In the genomic region with DNA sequence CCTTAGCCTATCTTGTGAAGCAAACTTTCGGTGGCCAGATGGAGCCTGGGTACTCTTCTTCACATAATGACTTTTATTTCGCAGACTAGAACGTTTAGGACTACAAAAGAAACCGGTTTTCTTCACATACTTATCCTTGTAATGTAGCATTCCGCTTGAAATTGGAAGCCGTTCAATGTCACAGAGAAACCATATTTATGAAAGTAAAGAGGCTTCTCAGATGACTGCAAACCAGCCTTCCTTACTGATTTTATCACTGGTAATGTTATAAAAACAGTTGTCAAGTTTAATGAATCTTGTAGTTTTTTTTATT, we compare ENCODE assay signal across 8 cellular contexts.
DNase-seq lines count a peak whose midpoint lies in the region; ATAC-seq, FAIRE-seq and TF ChIP-seq lines count a peak whose summit lies in the region.

No MANE protein-coding gene starts in this region.

- no peaks in the 10 kb centered on the region for H3K9me3 Mint-ChIP-seq in central memory CD8-positive, alpha-beta T cell

- no peaks in the 10 kb centered on the region for H3K27me3 Mint-ChIP-seq in central memory CD8-positive, alpha-beta T cell

- peaks cover 24% of the 10 kb centered on the region for H3K4me1 Mint-ChIP-seq in central memory CD8-positive, alpha-beta T cell

- H3K9ac ChIP-seq in mucosa of stomach (ENCODE audit: low read length) = peak overlapping the region; percentile 56

- no peaks in the 10 kb centered on the region for H3K36me3 ChIP-seq in left ventricle myocardium inferior
- no peaks in the 10 kb centered on the region for H3K36me3 ChIP-seq in mucosa of stomach (ENCODE audit: control insufficient read depth, insufficient read depth, low read length)
- no peaks in the 10 kb centered on the region for H3K36me3 ChIP-seq in aorta (ENCODE audit: control insufficient read depth in 1 of 2, insufficient read depth in 2 of 2, low read length in 1 of 2)

- no peak for TF ChIP-seq CTCF in left ventricle myocardium inferior (IDR thresholded peaks at IDR 0.05; ENCODE audit: borderline replicate concordance)

- DNase-seq in left ventricle myocardium inferior (no peak), left ventricle myocardium superior (no peak), aorta (no peak), frontal cortex (ENCODE audit: low spot score in 2 of 2) (no peak), HT-29 (ENCODE audit: low spot score) (no peak)
- no peak for DNase-seq in central memory CD8-positive, alpha-beta T cell (ENCODE audit: low spot score in 2 of 2)
- no peak for DNase-seq in stimulated activated CD4-positive, alpha-beta T cell treated with anti-CD3 and anti-CD28 coated beads, Interleukin-15, amount 100 ng/mL, for 24 hours

- peaks cover 9% of the 10 kb centered on the region for H3K36me3 Mint-ChIP-seq in central memory CD8-positive, alpha-beta T cell (ENCODE audit: insufficient read depth)

- H3K9me3 ChIP-seq in left ventricle myocardium inferior (replicated peaks) (no peaks in the 10 kb centered on the region), mucosa of stomach (ENCODE audit: control insufficient read depth, low read length) (no peaks in the 10 kb centered on the region), aorta (ENCODE audit: control insufficient read depth, low read length) (peaks cover 2% of the 10 kb centered on the region)

- H3K27ac ChIP-seq in left ventricle myocardium inferior (replicated peaks) (peak overlapping the region; percentile 73), aorta (ENCODE audit: low read depth in 1 of 2, low read length in 2 of 2) (no peak overlapping the region)

- intact Hi-C loops in left ventricle myocardium inferior (cut with micrococcal nuclease) (no loop called here), left ventricle myocardium superior (cut with micrococcal nuclease) (no loop called here), aorta (cut with DNase I) (no loop called here)

- FAIRE-seq in frontal cortex (lab: Jason Lieb, UNC) = no peak

- H3K4me3 Mint-ChIP-seq in central memory CD8-positive, alpha-beta T cell = peak overlapping the region; percentile 93

- WGBS in aorta, 2 donors = 20 to 23% methylated on average over 6 of the region's 6 CpGs

- peak overlapping the region; percentile 70 for H3K4me3 ChIP-seq in left ventricle myocardium inferior
- peak overlapping the region; percentile 42 for H3K4me3 ChIP-seq in mucosa of stomach (ENCODE audit: low read length)
- peak overlapping the region; percentile 2 to 60 for H3K4me3 ChIP-seq in aorta (ENCODE audit: low read length in 2 of 2)

- H3K4me1 ChIP-seq in left ventricle myocardium inferior = peaks cover 6% of the 10 kb centered on the region
- peaks cover 6% of the 10 kb centered on the region for H3K4me1 ChIP-seq in mucosa of stomach (ENCODE audit: control insufficient read depth, insufficient read depth, low read length)
- H3K4me1 ChIP-seq in aorta (ENCODE audit: control insufficient read depth in 1 of 2, insufficient read depth in 2 of 2, low read length in 2 of 2) = no peaks in the 10 kb centered on the region

- no peak for ATAC-seq in left ventricle myocardium superior
- ATAC-seq in central memory CD8-positive, alpha-beta T cell (replicated peaks; ENCODE audit: extremely low read depth, poor library complexity, severe bottlenecking) = no peak
- no peak for ATAC-seq in aorta (ENCODE audit: low FRiP score)

- peak overlapping the region; percentile 98 for H3K27ac Mint-ChIP-seq in central memory CD8-positive, alpha-beta T cell (ENCODE audit: low read depth)

- H3K27me3 ChIP-seq in left ventricle myocardium inferior (ENCODE audit: low read depth) (peaks cover 14% of the 10 kb centered on the region), mucosa of stomach (ENCODE audit: control insufficient read depth, insufficient read depth, low read length) (no peaks in the 10 kb centered on the region), aorta (ENCODE audit: control insufficient read depth in 1 of 2, insufficient read depth in 2 of 2, low read length in 1 of 2) (no peaks in the 10 kb centered on the region)
